In the genomic region with DNA sequence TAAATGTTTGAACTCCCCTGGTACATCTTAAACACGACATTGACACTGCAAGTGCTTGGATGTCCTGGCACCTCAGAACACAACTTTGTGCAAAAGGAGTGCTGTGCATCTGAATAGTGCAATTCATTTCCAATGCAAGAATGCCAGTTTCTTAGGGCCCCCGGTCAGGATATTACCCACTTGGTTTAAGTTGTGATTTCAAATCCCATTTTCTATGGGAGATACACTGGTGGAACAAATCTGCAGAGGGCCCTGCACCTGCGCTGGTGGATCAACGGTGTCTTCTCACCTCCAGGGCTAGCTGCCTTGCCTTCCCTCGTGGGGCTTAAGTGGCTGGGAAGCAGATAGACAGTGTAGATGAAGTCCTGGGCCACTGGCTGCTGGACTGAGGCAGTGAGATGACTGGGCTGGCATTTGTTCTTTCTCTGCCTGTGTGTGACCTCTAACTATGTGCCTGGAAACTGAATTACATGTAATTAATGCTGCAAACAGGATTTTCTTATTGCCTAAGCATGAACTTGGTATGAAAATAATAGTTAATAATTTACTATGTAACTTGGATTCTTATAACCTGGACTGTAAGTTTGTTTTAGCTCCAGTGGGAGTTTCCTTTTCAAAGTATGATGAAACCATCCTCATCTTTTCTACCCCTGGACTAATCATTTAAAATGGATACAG, we compare ENCODE assay signal across 13 cellular contexts. TPM values are rescaled to one million over a fixed set of nuclear protein-coding genes. Genes with fewer than 3 reads are reported as not detected.
DNase-seq lines count a peak whose midpoint lies in the region; ATAC-seq and TF ChIP-seq lines count a peak whose summit lies in the region.
"Had no signal": no experiment of that assay in that cellular context is flagged by ENCODE, and none has a peak within 500 bp of the region (broad histone marks: within the 10 kb centered on the region; RNA-seq: fewer than 3 reads in every experiment).

No MANE protein-coding gene starts in this region.

- H3K36me3 ChIP-seq in left lung (peaks cover 0 to 39% of the 10 kb centered on the region in 2 donors), skeletal muscle tissue (ENCODE audit: control insufficient read depth in 3 of 3, insufficient read depth in 3 of 3, low read length in 3 of 3) (peaks cover 4 to 30% (median 15%) of the 10 kb centered on the region in 3 donors)

- H3K27me3 ChIP-seq in left lung = no peaks in the 10 kb centered on the region
- H3K27me3 ChIP-seq in skeletal muscle tissue (ENCODE audit: control insufficient read depth in 3 of 3, insufficient read depth in 3 of 3, low read length in 3 of 3) = no peaks in the 10 kb centered on the region

- no peaks in the 10 kb centered on the region for H3K9me3 Mint-ChIP-seq in activated naive CD8-positive, alpha-beta T cell treated with anti-CD3 and anti-CD28 coated beads for 36 hours
- H3K9me3 Mint-ChIP-seq in endothelial cell (ENCODE audit: unreplicated experiment) = no peaks in the 10 kb centered on the region
- H3K9me3 Mint-ChIP-seq: H9 had no signal

- in situ Hi-C loops in GM13976 (cut with MboI; ENCODE audit: low sequenced_read_pairs, unreplicated experiment) = no loop called here

- H3K4me3 ChIP-seq in left lung = no peak overlapping the region
- peak overlapping the region in 2 of 3 donors; percentile 15 to 17 for H3K4me3 ChIP-seq in skeletal muscle tissue (ENCODE audit: low read length in 3 of 3)

- H3K27me3 Mint-ChIP-seq in activated naive CD8-positive, alpha-beta T cell treated with anti-CD3 and anti-CD28 coated beads for 36 hours = no peaks in the 10 kb centered on the region
- no peaks in the 10 kb centered on the region for H3K27me3 Mint-ChIP-seq in endothelial cell (ENCODE audit: unreplicated experiment)

- H3K9me3 ChIP-seq in left lung (no peaks in the 10 kb centered on the region), skeletal muscle tissue (ENCODE audit: control insufficient read depth in 3 of 3, low read length in 3 of 3) (no peaks in the 10 kb centered on the region)

- TF ChIP-seq CTCF in left lung (IDR thresholded peaks at IDR 0.05) (no peak), GM13976 (IDR thresholded peaks at IDR 0.05; ENCODE audit: borderline replicate concordance, control extremely low read depth, extremely low read depth, insufficient read depth, missing control alignments) (no peak), endothelial cell (IDR thresholded peaks at IDR 0.05; ENCODE audit: unreplicated experiment) (no peak)

- DNase-seq in DMS53 (lab: John Stamatoyannopoulos, UW) (peak; percentile 23), DMS53 treated with DMSO at 0.1 percent for 48 hours (lab: John Stamatoyannopoulos, UW; ENCODE audit: unreplicated experiment) (no peak), left lung (no peak), SK-N-DZ (ENCODE audit: low spot score) (no peak), GM13976 (ENCODE audit: low spot score) (no peak), endothelial cell (ENCODE audit: low spot score) (no peak)
- no peak for DNase-seq in activated naive CD8-positive, alpha-beta T cell treated with anti-CD3 and anti-CD28 coated beads for 36 hours
- DNase-seq: 8988T; activated effector memory CD4-positive, alpha-beta T cell treated with anti-CD3 and anti-CD28 coated beads, Interleukin-2, amount 50 U/mL, for 16 hours; H9; NCI-H1105; occipital lobe had no signal

- H3K9ac ChIP-seq in skeletal muscle tissue (ENCODE audit: low read depth in 1 of 3, low read length in 3 of 3) = peak overlapping the region in 1 of 3 donors; percentile 34

- peaks cover 88% of the 10 kb centered on the region for H3K4me1 Mint-ChIP-seq in activated naive CD8-positive, alpha-beta T cell treated with anti-CD3 and anti-CD28 coated beads for 36 hours
- H3K4me1 Mint-ChIP-seq in endothelial cell (ENCODE audit: unreplicated experiment) = peaks cover 43% of the 10 kb centered on the region

- intact Hi-C loops in left lung (cut with DNase I) = no loop called here

- peak; percentile 46 for ATAC-seq in left lung

- peaks cover 77% of the 10 kb centered on the region for H3K36me3 Mint-ChIP-seq in activated naive CD8-positive, alpha-beta T cell treated with anti-CD3 and anti-CD28 coated beads for 36 hours
- peaks cover 21% of the 10 kb centered on the region for H3K36me3 Mint-ChIP-seq in endothelial cell (ENCODE audit: low read depth, unreplicated experiment)

- H3K27ac ChIP-seq in left lung (peak overlapping the region in 1 of 2 donors; percentile 45), skeletal muscle tissue (ENCODE audit: low read depth, low read length) (no peak overlapping the region)

- H3K27ac Mint-ChIP-seq in activated naive CD8-positive, alpha-beta T cell treated with anti-CD3 and anti-CD28 coated beads for 36 hours = peak overlapping the region; percentile 64
- no peak overlapping the region for H3K27ac Mint-ChIP-seq in endothelial cell (ENCODE audit: unreplicated experiment)

- peaks cover 53 to 97% of the 10 kb centered on the region in 2 donors for H3K4me1 ChIP-seq in left lung
- peaks cover 45 to 55% (median 51%) of the 10 kb centered on the region in 3 donors for H3K4me1 ChIP-seq in skeletal muscle tissue (ENCODE audit: control insufficient read depth in 3 of 3, insufficient read depth in 3 of 3, low read length in 3 of 3)

- no peak overlapping the region for H3K4me3 Mint-ChIP-seq in activated naive CD8-positive, alpha-beta T cell treated with anti-CD3 and anti-CD28 coated beads for 36 hours
- H3K4me3 Mint-ChIP-seq in endothelial cell (ENCODE audit: unreplicated experiment) = no peak overlapping the region
- H3K4me3 Mint-ChIP-seq: H9 had no signal

RNA-seq across cellular contexts. Expression of gene HAPSTR1, which starts 20.9 kb away (rescaled TPM):
- 10 to 100 TPM; 64.5 to 65.5 TPM for total RNA-seq in activated naive CD8-positive, alpha-beta T cell treated with anti-CD3 and anti-CD28 coated beads for 36 hours
- total RNA-seq in left lung (10 to 100 TPM; 53.5 to 62.8 TPM), skeletal muscle tissue (51.7 TPM), endothelial cell (ENCODE audit: unreplicated experiment) (86.0 TPM)
- 26.2 and 27.2 TPM in 2 replicates for polyA plus RNA-seq in SK-N-DZ (2014; cell fraction: cytosol; rRNA removed)
- polyA plus RNA-seq in SK-N-DZ (2014; cell fraction: nucleus; rRNA removed) = 15.1 and 17.8 TPM in 2 replicates

Comparison
In these comparisons a context has a peak if more than half of its experiments do, and no peak if none do; other contexts are left out.
1. H3K4me3 ChIP-seq: peak in skeletal muscle tissue (2 of 3); none in left lung (0 of 2).